Comparison of ENCODE assay signal across 12 cellular contexts in the genomic region with DNA sequence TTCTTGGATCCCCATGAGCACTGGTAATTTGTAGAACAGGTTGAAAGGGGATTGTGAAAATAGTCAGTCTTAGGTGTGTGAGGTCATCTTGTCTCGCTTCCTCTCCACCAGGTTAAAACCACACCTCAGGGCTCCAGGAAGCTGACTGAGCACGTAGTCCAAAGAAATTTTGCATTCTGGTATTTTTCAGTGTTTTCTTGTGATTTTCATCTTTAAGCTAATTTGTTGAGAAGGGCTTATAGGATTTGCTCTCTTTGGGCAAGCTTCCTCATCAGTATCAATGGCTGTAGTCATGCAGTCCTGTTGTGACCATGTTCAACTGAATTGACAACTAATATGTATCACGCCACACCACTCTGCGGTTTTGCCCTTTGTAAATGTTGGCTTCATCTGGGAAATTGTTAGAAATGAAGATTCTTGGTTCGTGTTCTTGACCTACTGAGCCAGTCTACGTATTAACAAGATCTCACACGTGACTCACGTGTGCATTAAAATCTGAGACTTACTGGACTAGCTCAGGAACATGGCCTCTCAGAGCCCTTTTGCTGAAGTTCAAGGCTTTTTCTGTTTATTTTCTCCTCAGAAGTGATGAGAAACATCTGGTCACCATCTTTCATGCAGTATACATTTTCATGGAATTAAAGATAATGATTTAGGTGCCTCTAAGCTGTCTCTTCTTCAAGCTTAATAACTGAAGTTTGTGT. TPM values are rescaled to one million over a fixed set of nuclear protein-coding genes. Genes with fewer than 3 reads are reported as not detected.
DNase-seq lines count a peak whose midpoint lies in the region; ATAC-seq and TF ChIP-seq lines count a peak whose summit lies in the region.
"Had no signal": no experiment of that assay in that cellular context is flagged by ENCODE, and none has a peak within 500 bp of the region (broad histone marks: within the 10 kb centered on the region; RNA-seq: fewer than 3 reads in every experiment).

No MANE protein-coding gene starts in this region.

- H3K4me1 ChIP-seq in left ventricle myocardium inferior (peaks cover 7% of the 10 kb centered on the region), A673 (ENCODE audit: insufficient read depth, low read length, poor library complexity, severe bottlenecking) (peaks cover 34% of the 10 kb centered on the region)

- DNase-seq in mesothelial cell of epicardium (ENCODE audit: low spot score in 2 of 2, unreplicated experiment in 2 of 2) (no peak), left ventricle myocardium inferior (no peak), T1000 (lab: John Stamatoyannopoulos, UW) (no peak), left colon (no peak), A673 (ENCODE audit: low spot score) (no peak)
- DNase-seq: activated T-cell treated with anti-CD3 and anti-CD28 coated beads, Interleukin-2, amount 50 U/mL, for 4 hours; NCI-H2171; SHP77 had no signal

- H3K27me3 ChIP-seq in left ventricle myocardium inferior (ENCODE audit: low read depth): no peaks in the 10 kb centered on the region
- no peaks in the 10 kb centered on the region for H3K27me3 ChIP-seq in A673 (replicated peaks; ENCODE audit: insufficient read depth, low read depth, low read length, poor library complexity)

- no peak overlapping the region for H3K4me3 ChIP-seq in left ventricle myocardium inferior
- no peak overlapping the region for H3K4me3 ChIP-seq in A673 (ENCODE audit: low read depth, low read length, poor library complexity, severe bottlenecking)

- TF ChIP-seq CTCF in mesothelial cell of epicardium (IDR thresholded peaks at IDR 0.05; ENCODE audit: unreplicated experiment) (no peak), left ventricle myocardium inferior (IDR thresholded peaks at IDR 0.05; ENCODE audit: borderline replicate concordance) (no peak), A673 (conservative IDR thresholded peaks at IDR 0.05; ENCODE audit: low read depth, low read length) (no peak)

- H3K36me3 ChIP-seq in left ventricle myocardium inferior (no peaks in the 10 kb centered on the region), A673 (ENCODE audit: insufficient read depth, low read length, poor library complexity, severe bottlenecking) (no peaks in the 10 kb centered on the region)

- H3K27me3 Mint-ChIP-seq in mesothelial cell of epicardium (ENCODE audit: low read depth): no peaks in the 10 kb centered on the region

- ATAC-seq in GM19324 (IDR thresholded peaks at IDR 0.05; ENCODE audit: low FRiP score, unreplicated experiment) (peak; percentile 78), HG02678 (IDR thresholded peaks at IDR 0.05; ENCODE audit: unreplicated experiment) (peak; percentile 82), HG03565 (IDR thresholded peaks at IDR 0.05; ENCODE audit: unreplicated experiment) (peak; percentile 78), left colon (no peak)
- ATAC-seq: activated T-cell treated with anti-CD3 and anti-CD28 coated beads, Interleukin-2, amount 50 U/mL, for 4 hours; natural killer cell treated with Interleukin-12 subunit alpha and Interleukin-12 subunit beta and Interleukin-15 and Interleukin-18, amount 100 ng/mL, for 72 hours had no signal

- H3K4me3 Mint-ChIP-seq in mesothelial cell of epicardium: no peak overlapping the region
- H3K4me3 Mint-ChIP-seq: activated T-cell treated with anti-CD3 and anti-CD28 coated beads, Interleukin-2, amount 50 U/mL, for 4 hours; natural killer cell treated with Interleukin-12 subunit alpha and Interleukin-12 subunit beta and Interleukin-15 and Interleukin-18, amount 100 ng/mL, for 72 hours had no signal

- no peak overlapping the region for H3K27ac ChIP-seq in left ventricle myocardium inferior (replicated peaks)
- H3K27ac ChIP-seq in A673 (ENCODE audit: low read depth, low read length, poor library complexity, severe bottlenecking): no peak overlapping the region

- no peaks in the 10 kb centered on the region for H3K9me3 Mint-ChIP-seq in mesothelial cell of epicardium
- H3K9me3 Mint-ChIP-seq: activated T-cell treated with anti-CD3 and anti-CD28 coated beads, Interleukin-2, amount 50 U/mL, for 4 hours; natural killer cell treated with Interleukin-12 subunit alpha and Interleukin-12 subunit beta and Interleukin-15 and Interleukin-18, amount 100 ng/mL, for 72 hours had no signal

- H3K27ac Mint-ChIP-seq in mesothelial cell of epicardium: peak overlapping the region; percentile 31
- H3K27ac Mint-ChIP-seq: natural killer cell treated with Interleukin-12 subunit alpha and Interleukin-12 subunit beta and Interleukin-15 and Interleukin-18, amount 100 ng/mL, for 72 hours had no signal

- H3K9me3 ChIP-seq in left ventricle myocardium inferior (replicated peaks) (no peaks in the 10 kb centered on the region), A673 (ENCODE audit: low read depth, low read length, poor library complexity, severe bottlenecking) (no peaks in the 10 kb centered on the region)

- intact Hi-C loops in left ventricle myocardium inferior (cut with micrococcal nuclease) (no loop called here), left colon (cut with DNase I, micrococcal nuclease) (no loop called here), A673 (cut with micrococcal nuclease; ENCODE audit: unreplicated experiment) (no loop called here)

- H3K4me1 Mint-ChIP-seq in mesothelial cell of epicardium: peaks cover 31% of the 10 kb centered on the region

- BruUV-seq in A673 (replicated peaks; lab: Mats Ljungman, UMichigan): no TSS peak

- CTCF ChIA-PET in A673 (lab: Charles Lee): no interaction called here

- H3K36me3 Mint-ChIP-seq in mesothelial cell of epicardium: no peaks in the 10 kb centered on the region
- H3K36me3 Mint-ChIP-seq: natural killer cell treated with Interleukin-12 subunit alpha and Interleukin-12 subunit beta and Interleukin-15 and Interleukin-18, amount 100 ng/mL, for 72 hours had no signal

- POLR2A ChIA-PET in A673 (lab: Charles Lee; ENCODE audit: low non-redundant PET): no interaction called here

RNA-seq across cellular contexts. Expression of gene FMNL2, which starts 32.7 kb away (rescaled TPM):
- total RNA-seq in mesothelial cell of epicardium (50.2 to 52.6 TPM (median 51.5 TPM) in 3 replicates), left ventricle myocardium inferior (5.5 TPM), left colon (10 to 100 TPM; 14.8 to 14.9 TPM), A673 (2021) (42.2 and 43.1 TPM in 2 replicates)
